ENCODE assay signal across 8 cellular contexts in the genomic region with DNA sequence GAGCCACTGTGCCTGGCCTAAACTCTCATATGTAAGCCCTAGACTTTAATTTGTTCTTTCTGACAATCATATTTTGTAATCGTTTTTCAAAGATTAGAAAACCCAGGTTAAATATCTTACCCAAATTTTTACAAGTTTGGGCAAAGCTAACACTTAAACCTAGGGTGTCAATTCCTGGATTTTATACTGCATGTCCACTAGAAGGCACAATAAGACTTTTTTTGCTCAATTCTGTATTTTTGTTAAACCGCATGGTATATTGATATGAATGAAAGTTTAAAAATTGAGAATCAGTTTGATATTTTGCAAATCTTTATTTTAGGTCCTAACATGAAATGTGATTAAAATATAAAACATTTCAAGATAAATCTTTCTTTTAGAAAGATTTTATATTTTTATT. TPM values are rescaled to one million over a fixed set of nuclear protein-coding genes. Genes with fewer than 3 reads are reported as not detected.
DNase-seq lines count a peak whose midpoint lies in the region; ATAC-seq, FAIRE-seq and TF ChIP-seq lines count a peak whose summit lies in the region.

No MANE protein-coding gene starts in this region.

- H3K27ac ChIP-seq in GM12878 (ENCODE audit: control insufficient read depth, insufficient read depth) (no peak overlapping the region), neural cell (ENCODE audit: low read length) (no peak overlapping the region)

- no peaks in the 10 kb centered on the region for H3K79me2 ChIP-seq in GM12878 (ENCODE audit: control insufficient read depth, insufficient read depth, low read length)
- no peaks in the 10 kb centered on the region for H3K79me2 ChIP-seq in neural cell (replicated peaks; ENCODE audit: insufficient read depth, low read length)

- SMC1A ChIA-PET in GM12878 (lab: Charles Lee; ENCODE audit: uncharacterized antibody, unreplicated experiment), result interaction anchor here (1.8 kb wide), 1 partner anchor 91 kb away, joined by 11 read pairs; no protein-coding TSS in a partner anchor

- DNase-seq in NAMALWA (ENCODE audit: low spot score), result peak; percentile 44
- no peak for DNase-seq in GM12878 (ENCODE audit: low read depth, low spot score)
- DNase-seq in 8988T, result no peak
- no peak for DNase-seq in stimulated activated CD4-positive, alpha-beta T cell treated with anti-CD3 and anti-CD28 coated beads, Interleukin-4, amount 100 ng/mL, for 4 hours

- no peak for ATAC-seq in GM12878
- no peak for ATAC-seq in HG02763 (IDR thresholded peaks at IDR 0.05; ENCODE audit: unreplicated experiment)
- no peak for ATAC-seq in HG02852 (IDR thresholded peaks at IDR 0.05; ENCODE audit: unreplicated experiment)

- TF ChIP-seq CTCF in GM12878 (IDR thresholded peaks at IDR 0.05 in 2 of 3, conservative IDR thresholded peaks at IDR 0.05 in 1 of 3; ENCODE audit: control insufficient read depth in 2 of 3, extremely low read depth in 1 of 3, insufficient read depth in 1 of 3, low read depth in 3 of 3, low read length in 3 of 3) (peak in 2 of 3 experiments; percentile 24 to 30; a peak in 2 of 6 replicates), neural cell (IDR thresholded peaks at IDR 0.05; ENCODE audit: poor library complexity, severe bottlenecking) (peak; percentile 63)

- POLR2A ChIA-PET in GM12878 (lab: Charles Lee), result no interaction called here

- H3K4me3 ChIP-seq in GM12878 (no peak overlapping the region), neural cell (ENCODE audit: low read length) (no peak overlapping the region)

- CTCF ChIA-PET in GM12878 (lab: Yijun Ruan, JAX), result interaction anchor here (0.8 to 4.0 kb wide), 3 partner anchors 14 to 189 kb away, joined by 3 to 25 read pairs (median 3); no protein-coding TSS in a partner anchor

- H3K4me1 ChIP-seq in GM12878 (ENCODE audit: control insufficient read depth, insufficient read depth, low read length), result no peaks in the 10 kb centered on the region

- TF ChIP-seq EP300 in GM12878 (IDR thresholded peaks at IDR 0.05; ENCODE audit: borderline replicate concordance in 1 of 2, control insufficient read depth in 1 of 2, low read depth in 2 of 2, low read length in 2 of 2) (no peak), neural cell (conservative IDR thresholded peaks at IDR 0.05; ENCODE audit: poor library complexity, severe bottlenecking) (no peak)

- H3K27me3 ChIP-seq in GM12878 (replicated peaks in 1 of 2; ENCODE audit: control insufficient read depth in 2 of 2, insufficient read depth in 2 of 2, low read length in 1 of 2) (no peaks in the 10 kb centered on the region), neural cell (ENCODE audit: insufficient read depth, low read depth, low read length) (no peaks in the 10 kb centered on the region)

- no peaks in the 10 kb centered on the region for H3F3A ChIP-seq in neural cell (ENCODE audit: insufficient read depth, low read length, poor library complexity, severe bottlenecking)

- FAIRE-seq in G401.6 (lab: Jason Lieb, UNC), result peak; percentile 80
- no peak for FAIRE-seq in GM12878 (lab: Jason Lieb, UNC)

- TF ChIP-seq RAD21 in GM12878 (IDR thresholded peaks at IDR 0.05; ENCODE audit: insufficient read depth, low read depth, low read length) (peak; percentile 48), neural cell (conservative IDR thresholded peaks at IDR 0.05) (peak; percentile 70)

- H2AFZ ChIP-seq in GM12878 (ENCODE audit: control insufficient read depth, low read depth, low read length) (no peak overlapping the region), neural cell (ENCODE audit: low read depth, low read length) (no peak overlapping the region)

- H3K9me2 ChIP-seq in neural cell (ENCODE audit: insufficient read depth, low read length), result no peaks in the 10 kb centered on the region

- 69% methylated on average over 2 of the region's 2 CpGs for whole genome bisulfite sequencing in GM12878 (ENCODE audit: insufficient coverage, insufficient replicate concordance, low lambda C conversion rate, missing lambda C conversion rate)

- no peaks in the 10 kb centered on the region for H4K20me1 ChIP-seq in GM12878 (ENCODE audit: control insufficient read depth, insufficient read depth)
- no peaks in the 10 kb centered on the region for H4K20me1 ChIP-seq in neural cell (ENCODE audit: insufficient read depth)

- no peak overlapping the region for H3K9ac ChIP-seq in GM12878 (ENCODE audit: control insufficient read depth, insufficient read depth, low read length)
- no peak overlapping the region for H3K9ac ChIP-seq in neural cell (ENCODE audit: low read length)

- H3K9me3 ChIP-seq in GM12878 (replicated peaks; ENCODE audit: control insufficient read depth, insufficient read depth, low read length) (no peaks in the 10 kb centered on the region), neural cell (ENCODE audit: low read length) (no peaks in the 10 kb centered on the region)

- no peak for TF ChIP-seq POLR2A in GM12878 (IDR thresholded peaks at IDR 0.05; ENCODE audit: low read depth, low read length)

- RAD21 ChIA-PET in GM12878 (lab: Charles Lee; ENCODE audit: unreplicated experiment), result interaction anchor here (4.0 kb wide), 1 partner anchor 91 kb away, joined by 17 read pairs; no protein-coding TSS in a partner anchor

- in situ Hi-C loops in GM12878 (cut with MboI), result no loop called here

- H3K4me2 ChIP-seq in GM12878 (ENCODE audit: control insufficient read depth, insufficient read depth) (no peak overlapping the region), neural cell (ENCODE audit: low read length) (no peak overlapping the region)

- BruUV-seq in GM12878 (replicated peaks; lab: Mats Ljungman, UMichigan), result no TSS peak

- intact Hi-C loops in GM12878 (cut with micrococcal nuclease; ENCODE audit: unreplicated experiment), result loop anchor here (2.0 kb wide), 1 partner anchor 91 kb away; no protein-coding TSS in a partner anchor

- peaks cover 0 to 11% of the 10 kb centered on the region in 2 experiments; a peak in 1 of 4 replicates for H3K36me3 ChIP-seq in GM12878 (ENCODE audit: control insufficient read depth in 2 of 2, insufficient read depth in 2 of 2, low read length in 1 of 2)
- peaks cover 3% of the 10 kb centered on the region for H3K36me3 ChIP-seq in neural cell (ENCODE audit: insufficient read depth, low read length)

TF ChIP-seq in GM12878, 131 proteins besides CTCF, POLR2A, EP300 and RAD21:
- TF ChIP-seq NR2C1 (IDR thresholded peaks at IDR 0.05) (no peak), DPF2 (IDR thresholded peaks at IDR 0.05) (no peak), SMC3 (IDR thresholded peaks at IDR 0.05; ENCODE audit: borderline replicate concordance, low read length) (peak; percentile 20; the same call in 1 of the 2 replicates)

TF ChIP-seq in neural cell, 6 proteins besides CTCF, POLR2A, EP300 and RAD21:
- no peak for TF ChIP-seq POLR2AphosphoS5 (IDR thresholded peaks at IDR 0.05)
- no peak for TF ChIP-seq MXI1 (conservative IDR thresholded peaks at IDR 0.05; ENCODE audit: poor library complexity, severe bottlenecking)
- peak; percentile 70 for TF ChIP-seq SMC3 (conservative IDR thresholded peaks at IDR 0.05; ENCODE audit: poor library complexity)
- TF ChIP-seq EZH2 (IDR thresholded peaks at IDR 0.05; ENCODE audit: borderline replicate concordance, insufficient read depth, low read length, poor library complexity, severe bottlenecking), result no peak
TF ChIP-seq in neural cell: peak in this region for 1.

RNA-seq across cellular contexts. Expression of gene DYNC2I1, which starts 29.3 kb away (rescaled TPM):
- 52.9 and 56.0 TPM in 2 replicates for total RNA-seq in GM12878 (2013; cell fraction: nucleolus; rRNA removed)
- 5.7 and 6.7 TPM in 2 replicates for total RNA-seq in GM12878 (2014; rRNA removed)
- 4.6 and 5.8 TPM in 2 replicates for total RNA-seq in GM12878 (2014; rRNA removed; fragmentation: Illumina TruSeq; extraction: Trizol)
- total RNA-seq in GM12878 (2021), result 6.1 and 8.4 TPM in 2 replicates
- 4.0 TPM for polyA plus RNA-seq in GM12878 (2011; ENCODE audit: low read depth)
- polyA plus RNA-seq in GM12878 (2011; rRNA removed), result 6.8 and 9.1 TPM in 2 replicates
- polyA plus RNA-seq in GM12878 (2011; cell fraction: cytosol; rRNA removed), result 10.4 and 11.9 TPM in 2 replicates
- polyA plus RNA-seq in GM12878 (2011; cell fraction: nucleus; rRNA removed), result 36.4 and 38.5 TPM in 2 replicates
- 7.2 and 7.9 TPM in 2 replicates for polyA plus RNA-seq in GM12878 (2012)
- polyA plus RNA-seq in GM12878 (2014; fragmentation: Illumina TruSeq; extraction: Trizol), result 8.2 and 10.7 TPM in 2 replicates
- 1 to 10 TPM in 1 of 2 experiments, under 1 TPM in 1; 0.42 to 1.4 TPM for polyA plus RNA-seq in GM12878 (2014; fragmentation: Nextera tagmentation; extraction: Ambion mirVana)
- 11.4 and 16.3 TPM in 2 replicates for polyA plus RNA-seq in GM12878 (2014; rRNA removed)
- 1 to 10 TPM; 9.6 to 9.9 TPM for polyA plus RNA-seq in GM12878 (2016; fragmentation: Nextera tagmentation; extraction: Ambion mirVana)
- 4.9 and 7.1 TPM in 2 replicates for polyA minus RNA-seq in GM12878 (2011; rRNA and poly(A)+ RNA removed)
- 2.9 and 4.2 TPM in 2 replicates for polyA minus RNA-seq in GM12878 (2011; cell fraction: cytosol; rRNA and poly(A)+ RNA removed)
- polyA minus RNA-seq in GM12878 (2011; cell fraction: nucleus; rRNA and poly(A)+ RNA removed), result 6.4 and 9.6 TPM in 2 replicates
- 15.2 and 16.9 TPM in 2 replicates for polyA plus RNA-seq in neural cell
- polyA minus RNA-seq in neural cell, result 16.6 and 19.0 TPM in 2 replicates

RNA-seq across cellular contexts. Expression of gene ESYT2, which starts 56.3 kb away (rescaled TPM):
- total RNA-seq in GM12878 (2013; cell fraction: nucleolus; rRNA removed), result 113 and 114 TPM in 2 replicates
- 33.0 and 36.3 TPM in 2 replicates for total RNA-seq in GM12878 (2014; rRNA removed)
- total RNA-seq in GM12878 (2014; rRNA removed; fragmentation: Illumina TruSeq; extraction: Trizol), result 25.3 and 26.6 TPM in 2 replicates
- total RNA-seq in GM12878 (2021), result 24.7 and 25.8 TPM in 2 replicates
- 14.5 TPM for polyA plus RNA-seq in GM12878 (2011; ENCODE audit: low read depth)
- polyA plus RNA-seq in GM12878 (2011; rRNA removed), result 44.6 and 53.2 TPM in 2 replicates
- polyA plus RNA-seq in GM12878 (2011; cell fraction: cytosol; rRNA removed), result 32.6 and 32.8 TPM in 2 replicates
- polyA plus RNA-seq in GM12878 (2011; cell fraction: nucleus; rRNA removed), result 45.8 and 49.1 TPM in 2 replicates
- 18.7 and 24.3 TPM in 2 replicates for polyA plus RNA-seq in GM12878 (2012)
- 22.7 and 23.8 TPM in 2 replicates for polyA plus RNA-seq in GM12878 (2014; fragmentation: Illumina TruSeq; extraction: Trizol)
- polyA plus RNA-seq in GM12878 (2014; fragmentation: Nextera tagmentation; extraction: Ambion mirVana), result 1 to 10 TPM; 1.9 to 3.2 TPM
- 19.1 and 20.1 TPM in 2 replicates for polyA plus RNA-seq in GM12878 (2014; rRNA removed)
- 10 to 100 TPM in 1 of 2 experiments, 1 to 10 TPM in 1; 2.8 to 19.7 TPM for polyA plus RNA-seq in GM12878 (2016; fragmentation: Nextera tagmentation; extraction: Ambion mirVana)
- 50.8 and 59.8 TPM in 2 replicates for polyA minus RNA-seq in GM12878 (2011; rRNA and poly(A)+ RNA removed)
- polyA minus RNA-seq in GM12878 (2011; cell fraction: cytosol; rRNA and poly(A)+ RNA removed), result 30.4 and 30.6 TPM in 2 replicates
- 23.1 and 31.4 TPM in 2 replicates for polyA minus RNA-seq in GM12878 (2011; cell fraction: nucleus; rRNA and poly(A)+ RNA removed)
- polyA plus RNA-seq in neural cell, result 23.8 and 28.9 TPM in 2 replicates
- 45.3 and 51.3 TPM in 2 replicates for polyA minus RNA-seq in neural cell
